Comparison of ENCODE assay signal across 8 cellular contexts in the genomic region with DNA sequence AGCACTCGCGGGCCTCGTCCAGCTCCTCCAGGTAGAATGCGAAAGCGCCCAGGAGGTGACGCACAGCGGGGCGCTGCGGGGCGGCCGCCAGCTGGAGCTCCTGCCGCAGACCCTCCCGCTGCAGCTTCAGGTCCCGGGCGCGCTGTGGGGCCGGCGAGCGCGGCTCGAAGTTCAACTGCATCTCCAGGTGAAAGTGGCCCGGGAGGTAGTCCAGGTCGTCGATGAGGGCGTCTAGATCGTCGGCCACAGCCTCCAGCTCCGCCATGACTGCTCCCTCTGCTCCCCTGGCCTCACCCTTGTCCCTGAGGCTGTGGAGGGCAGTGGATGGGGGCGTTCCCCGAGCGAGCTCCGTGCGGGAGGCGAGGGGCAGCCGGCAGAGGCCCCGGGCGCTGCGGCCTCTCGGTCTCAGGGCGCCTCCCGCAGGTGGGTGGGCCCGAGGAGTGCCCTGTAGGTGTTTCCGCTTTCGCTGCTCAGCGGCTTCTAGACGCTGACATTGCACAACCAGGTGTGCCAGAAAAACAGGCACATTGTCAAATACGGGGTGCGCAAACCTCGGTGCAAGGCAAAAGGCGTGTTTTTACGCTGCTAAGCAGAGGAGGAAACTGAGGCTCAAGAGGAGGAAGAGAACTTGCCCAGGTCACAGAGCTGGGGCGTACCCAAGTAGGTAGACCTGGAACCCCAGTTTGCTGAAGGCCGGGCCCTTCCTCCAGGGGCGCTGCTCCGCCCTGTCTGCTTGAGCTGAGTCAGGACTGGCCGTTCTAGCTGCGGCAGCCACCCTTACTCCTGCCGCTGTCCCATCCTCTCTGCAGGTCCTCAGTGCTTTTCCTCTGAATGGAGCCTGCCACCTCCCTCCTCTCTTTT. TPM values are rescaled to one million over a fixed set of nuclear protein-coding genes. Genes with fewer than 3 reads are reported as not detected.
A peak's percentile ranks its signal among the peaks of the same experiment; 100 is the strongest.
DNase-seq lines count a peak whose midpoint lies in the region; ATAC-seq and TF ChIP-seq lines count a peak whose summit lies in the region.

A gene (minus strand): TSS at position 425 of the 861 bp plus-strand sequence. CDS start 160 bp downstream, at position 265.

- no peak within 1 kb of the TSS for H2AFZ ChIP-seq in mesenchymal stem cell (ENCODE audit: low read depth, low read length)

- peak within 1 kb of the TSS in 1 of 2 experiments; percentile 30 for H3K23ac ChIP-seq in mesenchymal stem cell (ENCODE audit: low read length in 2 of 2)

- no peak within 1 kb of the TSS for H2BK120ac ChIP-seq in mesenchymal stem cell (ENCODE audit: low read depth, low read length)

- intact Hi-C loops in activated B cell treated with CpG ODN at 0.5 μM for 24 hours (cut with micrococcal nuclease), result loop anchor here (1.0 to 2.0 kb wide), 6 partner anchors 37 to 963 kb away; a partner anchor contains a TSS

- H3K9ac ChIP-seq in mesenchymal stem cell (ENCODE audit: low read length), result peak within 1 kb of the TSS; percentile 28

- peak within 1 kb of the TSS; percentile 90 for H3K4me3 Mint-ChIP-seq in activated B cell treated with CpG ODN at 0.5 μM for 24 hours
- peak within 1 kb of the TSS; percentile 90 for H3K4me3 Mint-ChIP-seq in central memory CD8-positive, alpha-beta T cell

- no peak within 1 kb of the TSS for H3K27ac ChIP-seq in mesenchymal stem cell (ENCODE audit: low read length, poor library complexity, severe bottlenecking)
- H3K27ac ChIP-seq in WERI-Rb-1, result no peak within 1 kb of the TSS

- no peaks in the 10 kb centered on the region for H3K27me3 Mint-ChIP-seq in activated B cell treated with CpG ODN at 0.5 μM for 24 hours
- no peaks in the 10 kb centered on the region for H3K27me3 Mint-ChIP-seq in central memory CD8-positive, alpha-beta T cell

- H3K14ac ChIP-seq in mesenchymal stem cell (ENCODE audit: low read length in 2 of 2), result no peak within 1 kb of the TSS

- H3K4me1 Mint-ChIP-seq in activated B cell treated with CpG ODN at 0.5 μM for 24 hours, result peaks cover 29% of the 10 kb centered on the region
- peaks cover 69% of the 10 kb centered on the region for H3K4me1 Mint-ChIP-seq in central memory CD8-positive, alpha-beta T cell

- H2AK5ac ChIP-seq in mesenchymal stem cell (ENCODE audit: low read length, severe bottlenecking), result no peak within 1 kb of the TSS

- ATAC-seq in GM19463 (IDR thresholded peaks at IDR 0.05; ENCODE audit: unreplicated experiment) (peak; percentile 72), HG03571 (IDR thresholded peaks at IDR 0.05; ENCODE audit: unreplicated experiment) (peak; percentile 80), activated B cell treated with CpG ODN at 0.5 μM for 24 hours (ENCODE audit: low read depth) (peak; percentile 90)
- peak; percentile 88 for ATAC-seq in central memory CD8-positive, alpha-beta T cell (replicated peaks; ENCODE audit: extremely low read depth, poor library complexity, severe bottlenecking)

- DNase-seq in CD1c-positive myeloid dendritic cell (ENCODE audit: extremely low spot score) (peak; percentile 51), activated B cell treated with CpG ODN at 0.5 μM for 24 hours (peak; percentile 67), mesenchymal stem cell (no peak), WERI-Rb-1 (no peak)
- DNase-seq in central memory CD8-positive, alpha-beta T cell (ENCODE audit: low spot score in 2 of 2), result peak; percentile 45 to 51
- peak; percentile 60 for DNase-seq in stimulated activated CD8-positive, alpha-beta memory T cell treated with anti-CD3 and anti-CD28 coated beads, Interleukin-4, amount 100 ng/mL, for 24 hours (ENCODE audit: low read depth)

- no peak within 1 kb of the TSS for H2BK5ac ChIP-seq in mesenchymal stem cell (ENCODE audit: low read depth, low read length, poor library complexity, severe bottlenecking)

- peak within 1 kb of the TSS; percentile 83 for H3K27ac Mint-ChIP-seq in activated B cell treated with CpG ODN at 0.5 μM for 24 hours
- peak within 1 kb of the TSS; percentile 82 for H3K27ac Mint-ChIP-seq in central memory CD8-positive, alpha-beta T cell (ENCODE audit: low read depth)

- H3K36me3 ChIP-seq in mesenchymal stem cell (ENCODE audit: control insufficient read depth in 1 of 2, insufficient read depth in 2 of 2, low read depth in 1 of 2, low read length in 2 of 2) (no peaks in the 10 kb centered on the region), WERI-Rb-1 (no peaks in the 10 kb centered on the region)

- H2BK12ac ChIP-seq in mesenchymal stem cell (ENCODE audit: low read length in 2 of 2), result no peak within 1 kb of the TSS

- no peak for TF ChIP-seq CTCF in activated B cell treated with CpG ODN at 0.5 μM for 24 hours (IDR thresholded peaks at IDR 0.05)
- TF ChIP-seq CTCF in WERI-Rb-1 (IDR thresholded peaks at IDR 0.05; ENCODE audit: low read depth, low read length), result no peak

- H3K4me3 ChIP-seq in mesenchymal stem cell (ENCODE audit: insufficient read depth in 1 of 2, low read depth in 1 of 2, low read length in 2 of 2) (peak within 1 kb of the TSS in 1 of 2 experiments; percentile 62), WERI-Rb-1 (ENCODE audit: low read depth, low read length) (no peak within 1 kb of the TSS)

- peaks cover 10% of the 10 kb centered on the region for H3K4me1 ChIP-seq in mesenchymal stem cell (ENCODE audit: control insufficient read depth, insufficient read depth, low read depth, low read length)

- H2BK15ac ChIP-seq in mesenchymal stem cell (ENCODE audit: low read depth, poor library complexity, severe bottlenecking), result no peak within 1 kb of the TSS

- H3K9me3 ChIP-seq in mesenchymal stem cell (ENCODE audit: control insufficient read depth, low read length) (no peaks in the 10 kb centered on the region), WERI-Rb-1 (ENCODE audit: severe bottlenecking) (no peaks in the 10 kb centered on the region)

- H3K9me3 Mint-ChIP-seq in activated B cell treated with CpG ODN at 0.5 μM for 24 hours, result no peaks in the 10 kb centered on the region
- H3K9me3 Mint-ChIP-seq in central memory CD8-positive, alpha-beta T cell, result no peaks in the 10 kb centered on the region

- no peak within 1 kb of the TSS for H4K8ac ChIP-seq in mesenchymal stem cell (ENCODE audit: low read length)

- H3K79me1 ChIP-seq in mesenchymal stem cell (replicated peaks; ENCODE audit: low read length, poor library complexity, severe bottlenecking), result no peaks in the 10 kb centered on the region

- no peak within 1 kb of the TSS for H4K91ac ChIP-seq in mesenchymal stem cell (ENCODE audit: low read length)

- H3K4me2 ChIP-seq in mesenchymal stem cell (ENCODE audit: low read length, poor library complexity, severe bottlenecking), result no peak within 1 kb of the TSS

- H3K36me3 Mint-ChIP-seq in activated B cell treated with CpG ODN at 0.5 μM for 24 hours (ENCODE audit: low read depth), result peaks cover 3% of the 10 kb centered on the region
- peaks cover 7% of the 10 kb centered on the region for H3K36me3 Mint-ChIP-seq in central memory CD8-positive, alpha-beta T cell (ENCODE audit: insufficient read depth)

- WGBS in mesenchymal stem cell, result 22% methylated on average over 39 of the region's 58 CpGs

- H3K4ac ChIP-seq in mesenchymal stem cell (ENCODE audit: low read depth in 1 of 2, low read length in 2 of 2), result no peak within 1 kb of the TSS

- POLR2A ChIA-PET in activated B cell treated with CpG ODN at 0.5 μM for 24 hours (lab: Charles Lee), result interaction anchor here (0.7 to 1.6 kb wide), 5 partner anchors 35 to 602 kb away, joined by 3 to 15 read pairs (median 3); a partner anchor contains a TSS

- CTCF ChIA-PET in activated B cell treated with CpG ODN at 0.5 μM for 24 hours (lab: Charles Lee), result interaction anchor here (0.7 to 2.4 kb wide), 16 partner anchors 9 to 856 kb away, joined by 3 to 10 read pairs (median 4); a partner anchor contains a TSS

- H3K18ac ChIP-seq in mesenchymal stem cell (ENCODE audit: low read depth in 1 of 2, low read length in 2 of 2), result no peak within 1 kb of the TSS

- H3K27me3 ChIP-seq in mesenchymal stem cell (ENCODE audit: control insufficient read depth in 1 of 2, insufficient read depth in 1 of 2, low read length in 2 of 2) (peaks cover 27 to 36% of the 10 kb centered on the region in 2 experiments), WERI-Rb-1 (ENCODE audit: insufficient read depth, low read depth, severe bottlenecking) (no peaks in the 10 kb centered on the region)

RNA-seq across cellular contexts. Expression of the gene that starts here (rescaled TPM):
- total RNA-seq in activated B cell treated with CpG ODN at 0.5 μM for 24 hours, result 4.9 and 6.0 TPM in 2 replicates
- not detected for polyA plus RNA-seq in mesenchymal stem cell (2013, experiment 1 of 2)
- polyA plus RNA-seq in mesenchymal stem cell (2013, experiment 2 of 2), result not detected

Comparison
In these comparisons a context has a peak if more than half of its experiments do, and no peak if none do; other contexts are left out.
1. DNase-seq: peak in CD1c-positive myeloid dendritic cell (single experiment), activated B cell treated with CpG ODN at 0.5 μM for 24 hours (single experiment), central memory CD8-positive, alpha-beta T cell (2 of 2) and stimulated activated CD8-positive, alpha-beta memory T cell treated with anti-CD3 and anti-CD28 coated beads, Interleukin-4, amount 100 ng/mL, for 24 hours (single experiment); none in mesenchymal stem cell (single experiment) and WERI-Rb-1 (single experiment).
2. Peak in every context shown above with its lines, with median percentiles within 50 percentile points of each other: ATAC-seq.